Comparison of ENCODE assay signal across 24 cellular contexts in genomic region chr18:75546964-75547363, GRCh38.
A peak's percentile ranks its signal among the peaks of the same experiment; 100 is the strongest.
DNase-seq lines count a peak whose midpoint lies in the region; ATAC-seq and TF ChIP-seq lines count a peak whose summit lies in the region.
"Had no signal": no experiment of that assay in that cellular context is flagged by ENCODE, and none has a peak within 500 bp of the region (broad histone marks: within the 10 kb centered on the region; RNA-seq: fewer than 3 reads in every experiment).

No MANE protein-coding gene starts in this region.

- no peaks in the 10 kb centered on the region for H3K27me3 ChIP-seq in Karpas-422 (ENCODE audit: low read length)
- no peaks in the 10 kb centered on the region for H3K27me3 ChIP-seq in WERI-Rb-1 (ENCODE audit: insufficient read depth, low read depth, severe bottlenecking)

- TF ChIP-seq CTCF in 22Rv1 (IDR thresholded peaks at IDR 0.05) (peak; percentile 20; the same call in 1 of the 2 replicates), GM12865 (IDR thresholded peaks at IDR 0.05; ENCODE audit: insufficient read depth, low read depth, low read length, missing control alignments) (peak; percentile 15), WERI-Rb-1 (IDR thresholded peaks at IDR 0.05; ENCODE audit: low read depth, low read length) (peak; percentile 28; the same call in 1 of the 2 replicates)

- DNase-seq in GM12865 (ENCODE audit: low read depth) (peak; percentile 5), Karpas-422 (peak; percentile 68), WERI-Rb-1 (no peak), T-helper 17 cell (no peak), epidermal melanocyte (ENCODE audit: insufficient read length, low spot score) (no peak)
- DNase-seq: activated CD8-positive, alpha-beta memory T cell treated with anti-CD3 and anti-CD28 coated beads, Interleukin-2, amount 50 U/mL, for 48 hours; activated naive CD8-positive, alpha-beta T cell treated with anti-CD3 and anti-CD28 coated beads, Interleukin-2, amount 10 ng/mL, durations not matched to agents 7 days and 5 days; foreskin fibroblast; GOT3; immature natural killer cell; Kasumi-1; left ventricle myocardium inferior; NCI-H2081; NCI-H446; nephron progenitor cell; NK-92 treated with Interleukin-12 subunit alpha and Interleukin-12 subunit beta, amount 100 ng/mL, for 24 hours; substantia nigra; T-helper 2 cell had no signal

- H3K36me3 ChIP-seq in Karpas-422 (ENCODE audit: insufficient read depth, low read length) (no peaks in the 10 kb centered on the region), WERI-Rb-1 (no peaks in the 10 kb centered on the region)
- H3K36me3 ChIP-seq: left ventricle myocardium inferior had no signal

- H3K4me1 Mint-ChIP-seq in T-helper 17 cell: peaks cover 3% of the 10 kb centered on the region
- H3K4me1 Mint-ChIP-seq: activated naive CD8-positive, alpha-beta T cell treated with anti-CD3 and anti-CD28 coated beads, Interleukin-2, amount 10 ng/mL, durations not matched to agents 7 days and 5 days; CD14-positive monocyte; immature natural killer cell had no signal

- H3K4me1 ChIP-seq in Karpas-422 (ENCODE audit: low read length): peaks cover 7% of the 10 kb centered on the region
- H3K4me1 ChIP-seq: left ventricle myocardium inferior had no signal

- H3K4me3 Mint-ChIP-seq in T-helper 17 cell: no peak overlapping the region
- H3K4me3 Mint-ChIP-seq: activated naive CD8-positive, alpha-beta T cell treated with anti-CD3 and anti-CD28 coated beads, Interleukin-2, amount 10 ng/mL, durations not matched to agents 7 days and 5 days; CD14-positive monocyte; immature natural killer cell; nephron progenitor cell had no signal

- no peak overlapping the region for H3K27ac Mint-ChIP-seq in T-helper 17 cell
- H3K27ac Mint-ChIP-seq: activated naive CD8-positive, alpha-beta T cell treated with anti-CD3 and anti-CD28 coated beads, Interleukin-2, amount 10 ng/mL, durations not matched to agents 7 days and 5 days; CD14-positive monocyte; immature natural killer cell; nephron progenitor cell had no signal

- no peaks in the 10 kb centered on the region for H3K9me2 ChIP-seq in Karpas-422 (replicated peaks; ENCODE audit: insufficient read depth, low read length)

- H3K36me3 Mint-ChIP-seq in T-helper 17 cell (ENCODE audit: low read depth): no peaks in the 10 kb centered on the region
- H3K36me3 Mint-ChIP-seq: activated naive CD8-positive, alpha-beta T cell treated with anti-CD3 and anti-CD28 coated beads, Interleukin-2, amount 10 ng/mL, durations not matched to agents 7 days and 5 days; CD14-positive monocyte; immature natural killer cell had no signal

- peaks cover 49% of the 10 kb centered on the region for H3K27me3 Mint-ChIP-seq in T-helper 17 cell

- ATAC-seq in HG02759 (IDR thresholded peaks at IDR 0.05; ENCODE audit: unreplicated experiment): no peak
- no peak for ATAC-seq in T-helper 17 cell
- no peak for ATAC-seq in HG03175 (IDR thresholded peaks at IDR 0.05; ENCODE audit: unreplicated experiment)

- no peaks in the 10 kb centered on the region for H3K79me2 ChIP-seq in Karpas-422 (ENCODE audit: low read length)

- no peak overlapping the region for H3K9ac ChIP-seq in Karpas-422 (ENCODE audit: low read length)

- no peaks in the 10 kb centered on the region for H4K20me1 ChIP-seq in Karpas-422 (ENCODE audit: insufficient read depth, low read depth, low read length)

- H3K4me2 ChIP-seq in Karpas-422 (ENCODE audit: low read depth, low read length, poor library complexity, severe bottlenecking): no peak overlapping the region

- H3K4me3 ChIP-seq in GM12865 (ENCODE audit: low read depth, low read length): no peak overlapping the region
- no peak overlapping the region for H3K4me3 ChIP-seq in Karpas-422 (ENCODE audit: low read length)
- H3K4me3 ChIP-seq in WERI-Rb-1 (ENCODE audit: low read depth, low read length): no peak overlapping the region
- H3K4me3 ChIP-seq: left ventricle myocardium inferior, SK-N-MC had no signal

- no peaks in the 10 kb centered on the region for H3K9me3 ChIP-seq in Karpas-422 (ENCODE audit: low read length)
- peaks cover 2% of the 10 kb centered on the region for H3K9me3 ChIP-seq in WERI-Rb-1 (ENCODE audit: severe bottlenecking)
- no peaks in the 10 kb centered on the region for H3K9me3 ChIP-seq in T-helper 17 cell (ENCODE audit: control insufficient read depth, low read length, poor library complexity, severe bottlenecking)
- H3K9me3 ChIP-seq: left ventricle myocardium inferior had no signal

- H3K27ac ChIP-seq in 22Rv1 (no peak overlapping the region), Karpas-422 (ENCODE audit: low read length) (no peak overlapping the region), WERI-Rb-1 (no peak overlapping the region)
- H3K27ac ChIP-seq: left ventricle myocardium inferior, SK-N-MC, VCaP had no signal

- no peak overlapping the region for H2AFZ ChIP-seq in Karpas-422 (ENCODE audit: low read length)

Comparison
In these comparisons a context has a peak if more than half of its experiments do, and no peak if none do; other contexts are left out.
1. DNase-seq: peak in GM12865 (single experiment) and Karpas-422 (single experiment); none in WERI-Rb-1 (single experiment), T-helper 17 cell (0 of 3) and epidermal melanocyte (single experiment).
2. Peak in every context shown above with its lines, with median percentiles within 50 percentile points of each other: CTCF ChIP-seq.